Comparison of ENCODE assay signal across 8 cellular contexts in genomic region chr12:124381454-124382207, GRCh38.
DNase-seq lines count a peak whose midpoint lies in the region; ATAC-seq lines count a peak whose summit lies in the region.

No MANE protein-coding gene starts in this region.

- no peak overlapping the region for H3K4me3 Mint-ChIP-seq in activated T-helper 17 cell treated with anti-CD3 and anti-CD28 coated beads, Interleukin-2, amount 50 U/mL, for 72 hours

- H3K36me3 Mint-ChIP-seq in activated T-helper 17 cell treated with anti-CD3 and anti-CD28 coated beads, Interleukin-2, amount 50 U/mL, for 72 hours (ENCODE audit: low read depth) = peaks cover 29% of the 10 kb centered on the region

- H3K36me3 ChIP-seq in effector memory CD4-positive, alpha-beta T cell (ENCODE audit: control insufficient read depth, insufficient read depth, low read length) = peaks cover 59% of the 10 kb centered on the region

- ATAC-seq in activated T-helper 17 cell treated with anti-CD3 and anti-CD28 coated beads, Interleukin-2, amount 50 U/mL, for 72 hours (replicated peaks) = no peak
- ATAC-seq in Right ventricle myocardium inferior (peak; percentile 85), HG03432 (IDR thresholded peaks at IDR 0.05; ENCODE audit: unreplicated experiment) (no peak), HG03097 (IDR thresholded peaks at IDR 0.05; ENCODE audit: low FRiP score, unreplicated experiment) (no peak)

- no peak overlapping the region for H3K4me3 ChIP-seq in effector memory CD4-positive, alpha-beta T cell (ENCODE audit: insufficient read depth, low read depth, low read length, poor library complexity, severe bottlenecking)

- H3K27ac ChIP-seq in effector memory CD4-positive, alpha-beta T cell (ENCODE audit: insufficient read depth, low read length, poor library complexity, severe bottlenecking) = no peak overlapping the region

- H3K4me1 Mint-ChIP-seq in activated T-helper 17 cell treated with anti-CD3 and anti-CD28 coated beads, Interleukin-2, amount 50 U/mL, for 72 hours = peaks cover 5% of the 10 kb centered on the region

- no peaks in the 10 kb centered on the region for H3K9me3 ChIP-seq in effector memory CD4-positive, alpha-beta T cell (ENCODE audit: control insufficient read depth, low read length)

- no peaks in the 10 kb centered on the region for H3K9me3 Mint-ChIP-seq in activated T-helper 17 cell treated with anti-CD3 and anti-CD28 coated beads, Interleukin-2, amount 50 U/mL, for 72 hours

- peak overlapping the region; percentile 34 for H3K27ac Mint-ChIP-seq in activated T-helper 17 cell treated with anti-CD3 and anti-CD28 coated beads, Interleukin-2, amount 50 U/mL, for 72 hours

- no peaks in the 10 kb centered on the region for H3K4me1 ChIP-seq in effector memory CD4-positive, alpha-beta T cell (ENCODE audit: control insufficient read depth, insufficient read depth, low read length, poor library complexity, severe bottlenecking)

- DNase-seq in EH (ENCODE audit: low read depth) (peak; percentile 95), Right ventricle myocardium inferior (ENCODE audit: missing footprints) (peak; percentile 97), pulmonary artery endothelial cell (ENCODE audit: low read depth, low spot score) (peak; percentile 73), DMS79 treated with DMSO at 0.1 percent for 48 hours (lab: John Stamatoyannopoulos, UW) (no peak)
- no peak for DNase-seq in effector memory CD4-positive, alpha-beta T cell

- H3K27me3 Mint-ChIP-seq in activated T-helper 17 cell treated with anti-CD3 and anti-CD28 coated beads, Interleukin-2, amount 50 U/mL, for 72 hours = no peaks in the 10 kb centered on the region

- no peaks in the 10 kb centered on the region for H3K27me3 ChIP-seq in effector memory CD4-positive, alpha-beta T cell (replicated peaks; ENCODE audit: control insufficient read depth, insufficient read depth, low read length, poor library complexity, severe bottlenecking)

- intact Hi-C loops in Right ventricle myocardium inferior (cut with DNase I) = loop anchor here (5.0 to 10.0 kb wide), 2 partner anchors 186 to 383 kb away; partner anchors contain the start of gene NCOR2

Comparison
In these comparisons a context has a peak if more than half of its experiments do, and no peak if none do; other contexts are left out.
1. DNase-seq: peak in EH (single experiment), Right ventricle myocardium inferior (single experiment) and pulmonary artery endothelial cell (single experiment); none in DMS79 treated with DMSO at 0.1 percent for 48 hours (single experiment) and effector memory CD4-positive, alpha-beta T cell (0 of 3).